14 cellular contexts compared by ENCODE assay signal in genomic region chr12:67705394-67706370, GRCh38. TPM values are rescaled to one million over a fixed set of nuclear protein-coding genes. Genes with fewer than 3 reads are reported as not detected.
DNase-seq lines count a peak whose midpoint lies in the region; ATAC-seq and TF ChIP-seq lines count a peak whose summit lies in the region.
"Had no signal": no experiment of that assay in that cellular context is flagged by ENCODE, and none has a peak within 500 bp of the region (broad histone marks: within the 10 kb centered on the region; RNA-seq: fewer than 3 reads in every experiment).

No MANE protein-coding gene starts in this region.

- no peaks in the 10 kb centered on the region for H3K9me2 ChIP-seq in PC-3 (replicated peaks; ENCODE audit: low read length)

- no peaks in the 10 kb centered on the region for H3K36me3 ChIP-seq in PC-3 (ENCODE audit: low read depth, low read length)
- H3K36me3 ChIP-seq: tibial artery had no signal

- peak overlapping the region; percentile 41 for H3K4me2 ChIP-seq in PC-3 (ENCODE audit: low read length)

- no peaks in the 10 kb centered on the region for H3K9me3 ChIP-seq in PC-3 (ENCODE audit: low read length)
- H3K9me3 ChIP-seq: tibial artery had no signal

- H3K27ac ChIP-seq in PC-3 (ENCODE audit: low read length), result peak overlapping the region; percentile 19
- H3K27ac ChIP-seq: epithelial cell of prostate, tibial artery had no signal

- POLR2A ChIA-PET in PC-3 (lab: Charles Lee; ENCODE audit: unreplicated experiment), result no interaction called here

- H3K4me3 ChIP-seq in PC-3 (ENCODE audit: low read length), result no peak overlapping the region
- no peak overlapping the region for H3K4me3 ChIP-seq in fibroblast of mammary gland (ENCODE audit: control insufficient read depth, low read depth, low read length)
- H3K4me3 ChIP-seq: tibial artery had no signal

- H3F3A ChIP-seq in PC-3 (ENCODE audit: low read length, unreplicated experiment), result no peaks in the 10 kb centered on the region

- no peaks in the 10 kb centered on the region for H4K20me1 ChIP-seq in PC-3 (ENCODE audit: low read length)

- H3K9ac ChIP-seq in PC-3 (ENCODE audit: low read length), result no peak overlapping the region

- intact Hi-C loops in PC-3 (cut with micrococcal nuclease), result loop anchor here (5.0 kb wide), 3 partner anchors 42 to 237 kb away; no protein-coding TSS in a partner anchor
- intact Hi-C loops in sciatic nerve (cut with DNase I), result no loop called here

- H2AFZ ChIP-seq in PC-3 (ENCODE audit: low read length), result no peak overlapping the region

- peak; percentile 79 for ATAC-seq in PC-3
- peak; percentile 76 for ATAC-seq in sciatic nerve
- ATAC-seq: activated naive CD8-positive, alpha-beta T cell treated with anti-CD3 and anti-CD28 coated beads, Interleukin-2, amount 50 U/mL, for 24 hours had no signal

- BruUV-seq in PC-3 (replicated peaks; lab: Mats Ljungman, UMichigan), result no TSS peak

- CTCF ChIA-PET in PC-3 (lab: Charles Lee), result no interaction called here

- peak; percentile 95 for DNase-seq in EL
- peak; percentile 88 for DNase-seq in PC-3
- peak; percentile 84 for DNase-seq in fibroblast of mammary gland (ENCODE audit: low read depth)
- DNase-seq in sciatic nerve (ENCODE audit: low spot score), result no peak
- no peak for DNase-seq in NCI-H774 (lab: John Stamatoyannopoulos, UW)
- no peak for DNase-seq in medulla oblongata (ENCODE audit: extremely low spot score)
- no peak for DNase-seq in NCI-H1092 treated with DMSO at 0.1 percent for 48 hours (lab: John Stamatoyannopoulos, UW)
- DNase-seq in activated T-cell treated with anti-CD3 and anti-CD28 coated beads for 4 hours, result no peak
- DNase-seq: activated CD4-positive, alpha-beta memory T cell treated with anti-CD3 and anti-CD28 coated beads, Interleukin-2, amount 10 ng/mL, durations not matched to agents 7 days and 5 days; activated naive CD8-positive, alpha-beta T cell treated with anti-CD3 and anti-CD28 coated beads, Interleukin-2, amount 50 U/mL, for 24 hours; Karpas-422; left cardiac atrium; tibial artery had no signal

- H3K79me2 ChIP-seq in PC-3 (ENCODE audit: low read length), result no peaks in the 10 kb centered on the region

- H3K4me1 ChIP-seq in PC-3 (ENCODE audit: insufficient read depth, low read length), result peaks cover 39% of the 10 kb centered on the region

- no peaks in the 10 kb centered on the region for H3K27me3 ChIP-seq in PC-3 (ENCODE audit: low read length)
- H3K27me3 ChIP-seq: tibial artery had no signal

- TF ChIP-seq CTCF in PC-3 (conservative IDR thresholded peaks at IDR 0.05; ENCODE audit: low read depth, low read length) (no peak), fibroblast of mammary gland (conservative IDR thresholded peaks at IDR 0.05; ENCODE audit: control insufficient read depth, insufficient read depth, low read depth, low read length) (no peak)

RNA-seq across cellular contexts. Expression of gene DYRK2, which starts 57.1 kb away (rescaled TPM):
- 20.6 and 26.3 TPM in 2 replicates for total RNA-seq in PC-3 (2014; rRNA removed)
- total RNA-seq in sciatic nerve, result 25.5 TPM

Comparison
In these comparisons a context has a peak if more than half of its experiments do, and no peak if none do; other contexts are left out.
1. DNase-seq: peak in EL (single experiment), PC-3 (single experiment) and fibroblast of mammary gland (single experiment); none in sciatic nerve (single experiment), NCI-H774 (single experiment), medulla oblongata (single experiment), NCI-H1092 treated with DMSO at 0.1 percent for 48 hours (single experiment) and activated T-cell treated with anti-CD3 and anti-CD28 coated beads for 4 hours (single experiment).